Comparison of ENCODE assay signal across 8 cellular contexts in genomic region chr3:50194903-50195500, GRCh38. TPM values are rescaled to one million over a fixed set of nuclear protein-coding genes. Genes with fewer than 3 reads are reported as not detected.
DNase-seq lines count a peak whose midpoint lies in the region; ATAC-seq and TF ChIP-seq lines count a peak whose summit lies in the region.

No MANE protein-coding gene starts in this region.

- POLR2A ChIA-PET in AG04449 (lab: Yijun Ruan, JAX): no interaction called here

- H3K4me3 ChIP-seq in AG04449 (ENCODE audit: low read depth, low read length): peak overlapping the region; percentile 18; the same call in 1 of the 2 replicates
- H3K4me3 ChIP-seq in HUES64 (ENCODE audit: low read length): peak overlapping the region; percentile 29; the same call in 1 of the 2 replicates
- peak overlapping the region; percentile 10 to 53 (median 48) for H3K4me3 ChIP-seq in right lobe of liver

- no peak for TF ChIP-seq CTCF in AG04449 (IDR thresholded peaks at IDR 0.05; ENCODE audit: insufficient read depth, low read length, missing control alignments)
- TF ChIP-seq CTCF in right lobe of liver (IDR thresholded peaks at IDR 0.05): no peak

- H3K27ac ChIP-seq in HUES64 (ENCODE audit: low read depth, low read length): no peak overlapping the region
- peak overlapping the region; percentile 81 to 98 (median 92) for H3K27ac ChIP-seq in right lobe of liver

- DNase-seq in AG04449 (ENCODE audit: low read depth, low spot score): no peak
- DNase-seq in activated T-helper 9 cell treated with anti-CD3 and anti-CD28 coated beads, Interleukin-2, amount 50 U/mL, for 16 hours (ENCODE audit: low read depth): peak; percentile 18
- peak; percentile 80 to 92 (median 89) for DNase-seq in right lobe of liver
- no peak for DNase-seq in NOMO-1 (lab: John Stamatoyannopoulos, UW; ENCODE audit: unreplicated experiment in 2 of 2)
- DNase-seq in putamen (ENCODE audit: low spot score): no peak

- intact Hi-C loops in right lobe of liver (cut with DNase I): loop anchor here (5.0 kb wide), 2 partner anchors 32 to 82 kb away; partner anchors contain the start of gene LSMEM2 (in 1 of the 2)

- H3K36me3 ChIP-seq in HUES64 (ENCODE audit: insufficient read depth, low read length): no peaks in the 10 kb centered on the region
- no peaks in the 10 kb centered on the region for H3K36me3 ChIP-seq in right lobe of liver

- no peaks in the 10 kb centered on the region for H3K4me1 ChIP-seq in HUES64 (ENCODE audit: insufficient read depth, low read length)
- peaks cover 0 to 44% (median 12%) of the 10 kb centered on the region in 4 donors for H3K4me1 ChIP-seq in right lobe of liver

- H3K27me3 ChIP-seq in HUES64 (ENCODE audit: insufficient read depth, low read length): peaks cover 11% of the 10 kb centered on the region
- H3K27me3 ChIP-seq in right lobe of liver: no peaks in the 10 kb centered on the region

- CTCF ChIA-PET in AG04449 (lab: Yijun Ruan, JAX): interaction anchor here (0.7 to 21.6 kb wide), 23 partner anchors 20 to 154 kb away, joined by 3 to 1029 read pairs (median 7); partner anchors contain the start of genes GNAI2, HYAL2, HYAL3 and IFRD2

- no peak overlapping the region for H3K9ac ChIP-seq in HUES64 (ENCODE audit: low read depth, low read length)

- no peak for TF ChIP-seq POLR2A in right lobe of liver (IDR thresholded peaks at IDR 0.05)

- H3K9me3 ChIP-seq in HUES64 (ENCODE audit: insufficient read depth, low read depth, low read length) (no peaks in the 10 kb centered on the region), right lobe of liver (no peaks in the 10 kb centered on the region)

- 81% methylated on average over 14 of the region's 14 CpGs for WGBS in HUES64
- WGBS in right lobe of liver (ENCODE audit: insufficient coverage, low coverage, low lambda C conversion rate, missing lambda C conversion rate): 19% methylated on average over 13 of the region's 14 CpGs

- ATAC-seq in right lobe of liver (peak; percentile 67 to 77 (median 75)), HG02852 (IDR thresholded peaks at IDR 0.05; ENCODE audit: unreplicated experiment) (no peak), HG03565 (IDR thresholded peaks at IDR 0.05; ENCODE audit: unreplicated experiment) (no peak)

RNA-seq across cellular contexts. Expression of gene GNAT1, which starts 3.6 kb away (rescaled TPM):
- not detected for polyA plus RNA-seq in HUES64 (2013, experiment 1 of 2)
- not detected for polyA plus RNA-seq in HUES64 (2013, experiment 2 of 2)
- under 1 TPM in 1 of 6 experiments, not detected in 5; 0.07 TPM for total RNA-seq in right lobe of liver

RNA-seq across cellular contexts. Expression of gene SLC38A3, which starts 10.1 kb away (rescaled TPM):
- polyA plus RNA-seq in HUES64 (2013, experiment 1 of 2): 0.60 TPM
- polyA plus RNA-seq in HUES64 (2013, experiment 2 of 2): 0.95 TPM
- 100 to 1,000 TPM in 4 of 6 experiments, 10 to 100 TPM in 2; 77.7 to 311 (median 190) TPM for total RNA-seq in right lobe of liver

RNA-seq across cellular contexts. Expression of gene SEMA3F, which starts 39.9 kb away (rescaled TPM):
- polyA plus RNA-seq in HUES64 (2013, experiment 1 of 2): 15.5 TPM
- 28.2 TPM for polyA plus RNA-seq in HUES64 (2013, experiment 2 of 2)
- total RNA-seq in right lobe of liver: 1 to 10 TPM; 1.2 to 5.9 (median 4.2) TPM

RNA-seq across cellular contexts. Expression of gene GNAI2, which starts 41.0 kb away (rescaled TPM):
- polyA plus RNA-seq in HUES64 (2013, experiment 1 of 2): 197 TPM
- 225 TPM for polyA plus RNA-seq in HUES64 (2013, experiment 2 of 2)
- total RNA-seq in right lobe of liver: 100 to 1,000 TPM in 2 of 6 experiments, 10 to 100 TPM in 4; 73.3 to 125 (median 98.7) TPM

Comparison
In these comparisons a context has a peak if more than half of its experiments do, and no peak if none do; other contexts are left out.
1. DNase-seq: peak in activated T-helper 9 cell treated with anti-CD3 and anti-CD28 coated beads, Interleukin-2, amount 50 U/mL, for 16 hours (single experiment) and right lobe of liver (3 of 3); none in AG04449 (single experiment), NOMO-1 (0 of 2) and putamen (single experiment).
2. ATAC-seq: peak in right lobe of liver (4 of 4); none in HG02852 (single experiment) and HG03565 (single experiment).
3. Peak in every context shown above with its lines, with median percentiles within 50 percentile points of each other: H3K4me3 ChIP-seq.